ENCODE assay signal across 8 cellular contexts in the genomic region with DNA sequence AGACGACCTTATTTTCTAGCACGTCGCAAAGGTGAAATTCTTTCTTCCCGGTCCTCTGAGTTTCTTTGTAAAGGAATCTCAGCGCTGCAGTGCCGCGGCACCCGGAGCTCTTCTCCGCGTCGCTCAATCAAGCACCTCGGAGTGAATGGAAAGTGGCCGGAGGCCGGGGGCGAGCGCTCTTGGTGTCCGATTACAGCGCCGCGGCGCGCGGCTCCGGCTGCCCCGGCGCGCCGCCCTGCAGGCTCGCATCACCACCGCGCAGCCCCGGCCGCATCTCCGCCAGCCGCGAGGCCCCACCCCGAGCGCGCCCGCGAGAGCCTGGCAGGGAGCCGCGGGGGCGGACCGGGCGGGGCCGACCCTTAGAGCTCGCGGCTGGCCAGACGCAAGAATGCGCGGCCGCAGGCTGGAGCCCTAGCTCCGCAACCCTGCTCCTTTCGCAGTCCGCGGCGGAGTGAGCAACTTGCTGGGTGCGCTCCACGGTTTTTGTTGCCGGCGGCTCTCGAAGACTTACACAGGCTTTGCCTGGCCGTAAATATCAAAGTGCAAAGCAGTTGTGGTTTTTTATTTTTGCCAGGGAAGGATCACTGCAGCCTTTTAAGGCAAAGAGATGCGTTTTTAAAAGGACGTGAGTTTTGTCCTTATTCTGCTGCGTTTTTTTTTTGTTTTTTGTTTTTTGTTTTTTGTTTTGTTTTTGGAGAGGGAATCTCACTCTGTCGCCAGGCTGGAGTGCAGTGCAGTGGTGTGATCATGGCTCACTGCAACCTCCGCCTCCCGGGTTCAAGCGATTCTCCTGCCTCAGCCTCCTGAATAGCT. TPM values are rescaled to one million over a fixed set of nuclear protein-coding genes. Genes with fewer than 3 reads are reported as not detected.
DNase-seq lines count a peak whose midpoint lies in the region; ATAC-seq and TF ChIP-seq lines count a peak whose summit lies in the region.

Gene SEMA3C, minus strand, starts transcription at position 143 of the 813 bp plus-strand sequence. CDS start 2,270 bp downstream, outside the sequence.

- peak; percentile 92 for ATAC-seq in GM19372 (IDR thresholded peaks at IDR 0.05; ENCODE audit: low read depth, unreplicated experiment)
- ATAC-seq in sciatic nerve = peak; percentile 97

- DNase-seq in CD1c-positive myeloid dendritic cell (ENCODE audit: extremely low spot score) (peak; percentile 94), HUDEP-2 (lab: John Stamatoyannopoulos, UW; ENCODE audit: unreplicated experiment in 76 of 76) (peak in 70 of 76 experiments; percentile 6 to 81 (median 53)), cardiac fibroblast (ENCODE audit: low read depth in 2 of 2) (peak; percentile 95 to 97), iPS-NIHi11 (ENCODE audit: low spot score) (peak; percentile 93), sciatic nerve (ENCODE audit: low spot score) (peak; percentile 93)
- DNase-seq in NK-92 treated with Interleukin-12 subunit alpha and Interleukin-12 subunit beta, amount 100 ng/mL, for 24 hours (lab: John Stamatoyannopoulos, UW) = no peak

- peak within 1 kb of the TSS; percentile 64 for H3K4me3 ChIP-seq in cardiac fibroblast (replicated peaks in 1 of 2; ENCODE audit: low read depth in 2 of 2, low read length in 2 of 2)

- intact Hi-C loops in sciatic nerve (cut with DNase I) = no loop called here

- TF ChIP-seq CTCF in cardiac fibroblast (IDR thresholded peaks at IDR 0.05; ENCODE audit: low read depth, low read length) = no peak

TF ChIP-seq in PFSK-1, 5 proteins besides CTCF, POLR2A, EP300 and RAD21:
- TF ChIP-seq SIN3A (IDR thresholded peaks at IDR 0.05; ENCODE audit: borderline replicate concordance, insufficient read depth, low read length) (no peak), FOXP2 (optimal IDR thresholded peaks at IDR 0.05; ENCODE audit: borderline replicate concordance, extremely low read depth, extremely low read length, insufficient read depth) (peak; percentile 71), POLR2AphosphoS5 (IDR thresholded peaks at IDR 0.05; ENCODE audit: low read depth, low read length) (no peak)
- TF ChIP-seq, protein P1, sequence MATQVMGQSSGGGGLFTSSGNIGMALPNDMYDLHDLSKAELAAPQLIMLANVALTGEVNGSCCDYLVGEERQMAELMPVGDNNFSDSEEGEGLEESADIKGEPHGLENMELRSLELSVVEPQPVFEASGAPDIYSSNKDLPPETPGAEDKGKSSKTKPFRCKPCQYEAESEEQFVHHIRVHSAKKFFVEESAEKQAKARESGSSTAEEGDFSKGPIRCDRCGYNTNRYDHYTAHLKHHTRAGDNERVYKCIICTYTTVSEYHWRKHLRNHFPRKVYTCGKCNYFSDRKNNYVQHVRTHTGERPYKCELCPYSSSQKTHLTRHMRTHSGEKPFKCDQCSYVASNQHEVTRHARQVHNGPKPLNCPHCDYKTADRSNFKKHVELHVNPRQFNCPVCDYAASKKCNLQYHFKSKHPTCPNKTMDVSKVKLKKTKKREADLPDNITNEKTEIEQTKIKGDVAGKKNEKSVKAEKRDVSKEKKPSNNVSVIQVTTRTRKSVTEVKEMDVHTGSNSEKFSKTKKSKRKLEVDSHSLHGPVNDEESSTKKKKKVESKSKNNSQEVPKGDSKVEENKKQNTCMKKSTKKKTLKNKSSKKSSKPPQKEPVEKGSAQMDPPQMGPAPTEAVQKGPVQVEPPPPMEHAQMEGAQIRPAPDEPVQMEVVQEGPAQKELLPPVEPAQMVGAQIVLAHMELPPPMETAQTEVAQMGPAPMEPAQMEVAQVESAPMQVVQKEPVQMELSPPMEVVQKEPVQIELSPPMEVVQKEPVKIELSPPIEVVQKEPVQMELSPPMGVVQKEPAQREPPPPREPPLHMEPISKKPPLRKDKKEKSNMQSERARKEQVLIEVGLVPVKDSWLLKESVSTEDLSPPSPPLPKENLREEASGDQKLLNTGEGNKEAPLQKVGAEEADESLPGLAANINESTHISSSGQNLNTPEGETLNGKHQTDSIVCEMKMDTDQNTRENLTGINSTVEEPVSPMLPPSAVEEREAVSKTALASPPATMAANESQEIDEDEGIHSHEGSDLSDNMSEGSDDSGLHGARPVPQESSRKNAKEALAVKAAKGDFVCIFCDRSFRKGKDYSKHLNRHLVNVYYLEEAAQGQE (IDR thresholded peaks at IDR 0.05; ENCODE audit: insufficient read depth in 1 of 2, low read depth in 2 of 2, low read length in 2 of 2) = no peak

RNA-seq across cellular contexts. Expression of gene SEMA3C, which starts in this region (rescaled TPM):
- polyA plus RNA-seq in PFSK-1 (2012; ENCODE audit: insufficient read length, low read depth) = not detected
- total RNA-seq in sciatic nerve = 143 TPM
